In genomic region chr2:94982661-94983060, GRCh38 we compare ENCODE assay signal across 19 cellular contexts. TPM values are rescaled to one million over a fixed set of nuclear protein-coding genes. Genes with fewer than 3 reads are reported as not detected.
DNase-seq lines count a peak whose midpoint lies in the region; ATAC-seq, FAIRE-seq and TF ChIP-seq lines count a peak whose summit lies in the region.
"Had no signal": no experiment of that assay in that cellular context is flagged by ENCODE, and none has a peak within 500 bp of the region (broad histone marks: within the 10 kb centered on the region; RNA-seq: fewer than 3 reads in every experiment).

No MANE protein-coding gene starts in this region.

- POLR2A ChIA-PET in T-cell (lab: Charles Lee) = no interaction called here

- H3K9me3 ChIP-seq in astrocyte (ENCODE audit: insufficient read depth, low read depth, low read length) = no peaks in the 10 kb centered on the region
- H3K9me3 ChIP-seq in right lobe of liver = no peaks in the 10 kb centered on the region
- H3K9me3 ChIP-seq: heart left ventricle, uterus had no signal

- H3K4me1 Mint-ChIP-seq in astrocyte (ENCODE audit: low read depth, unreplicated experiment) = peaks cover 3% of the 10 kb centered on the region
- no peaks in the 10 kb centered on the region for H3K4me1 Mint-ChIP-seq in T-cell

- H3K9ac ChIP-seq in astrocyte (ENCODE audit: low read length) = no peak overlapping the region

- H4K20me1 ChIP-seq in astrocyte (ENCODE audit: insufficient read depth, low read length) = no peaks in the 10 kb centered on the region

- H3K79me2 ChIP-seq in astrocyte (ENCODE audit: insufficient read depth, low read length) = no peaks in the 10 kb centered on the region

- DNase-seq in AG20443 (ENCODE audit: low spot score) = peak; percentile 41
- peak; percentile 27 for DNase-seq in HS-27A (ENCODE audit: low read depth)
- no peak for DNase-seq in astrocyte (ENCODE audit: low read depth)
- DNase-seq in iris pigment epithelial cell (ENCODE audit: low read depth) = peak; percentile 37
- DNase-seq in central memory CD4-positive, alpha-beta T cell = no peak
- no peak for DNase-seq in T-cell
- DNase-seq in activated T-cell treated with anti-CD3 and anti-CD28 coated beads for 4 hours = no peak
- no peak for DNase-seq in right lobe of liver
- DNase-seq: activated naive CD4-positive, alpha-beta T cell treated with Interleukin-2 at 50 U/mL for 16 hours; effector memory CD4-positive, alpha-beta T cell; heart left ventricle; NCI-H1436 treated with DMSO at 0.1 percent for 48 hours; NCI-H226; stimulated activated naive CD4-positive, alpha-beta T cell; uterus had no signal

- no peak for TF ChIP-seq POLR2A in right lobe of liver (IDR thresholded peaks at IDR 0.05)

- H3K4me1 ChIP-seq in astrocyte (ENCODE audit: insufficient read depth, low read length) = no peaks in the 10 kb centered on the region
- no peaks in the 10 kb centered on the region for H3K4me1 ChIP-seq in right lobe of liver
- H3K4me1 ChIP-seq: heart left ventricle, uterus had no signal

- H3K4me3 Mint-ChIP-seq in astrocyte (ENCODE audit: unreplicated experiment) = no peak overlapping the region
- H3K4me3 Mint-ChIP-seq in T-cell = no peak overlapping the region

- no peak overlapping the region for H3K4me3 ChIP-seq in astrocyte (ENCODE audit: insufficient read depth, low read depth, low read length)
- no peak overlapping the region for H3K4me3 ChIP-seq in right lobe of liver
- H3K4me3 ChIP-seq: cardiac muscle cell, heart left ventricle, smooth muscle cell, uterus had no signal

- no peak for ATAC-seq in T-cell (replicated peaks in 1 of 4)
- ATAC-seq in right lobe of liver = no peak
- ATAC-seq: heart left ventricle had no signal

- no peak overlapping the region for H3K4me2 ChIP-seq in astrocyte (ENCODE audit: low read length)
- H3K4me2 ChIP-seq: smooth muscle cell had no signal

- TF ChIP-seq CTCF in astrocyte (IDR thresholded peaks at IDR 0.05; ENCODE audit: insufficient read depth, low read depth, low read length) (no peak), right lobe of liver (IDR thresholded peaks at IDR 0.05) (no peak)

- H3K27ac ChIP-seq in astrocyte (ENCODE audit: low read depth, low read length) (no peak overlapping the region), right lobe of liver (no peak overlapping the region)
- H3K27ac ChIP-seq: C4-2B, cardiac muscle cell, heart left ventricle, uterus had no signal

- H3K27me3 ChIP-seq in astrocyte (ENCODE audit: insufficient read depth, low read length) (no peaks in the 10 kb centered on the region), right lobe of liver (no peaks in the 10 kb centered on the region)
- H3K27me3 ChIP-seq: cardiac muscle cell, uterus had no signal

- intact Hi-C loops in right lobe of liver (cut with DNase I) = no loop called here

- H3K36me3 ChIP-seq in astrocyte (ENCODE audit: insufficient read depth, low read length) (no peaks in the 10 kb centered on the region), right lobe of liver (no peaks in the 10 kb centered on the region)
- H3K36me3 ChIP-seq: cardiac muscle cell, heart left ventricle, uterus had no signal

- H3K36me3 Mint-ChIP-seq in astrocyte (ENCODE audit: low read depth, unreplicated experiment) = peaks cover 1% of the 10 kb centered on the region
- H3K36me3 Mint-ChIP-seq in T-cell = no peaks in the 10 kb centered on the region

- H3K9me3 Mint-ChIP-seq in astrocyte (ENCODE audit: unreplicated experiment) (no peaks in the 10 kb centered on the region), T-cell (no peaks in the 10 kb centered on the region)

- CTCF ChIA-PET in T-cell (lab: Charles Lee) = no interaction called here

- peak overlapping the region; percentile 4 for H2AFZ ChIP-seq in astrocyte (ENCODE audit: low read depth, low read length)

- H3K27ac Mint-ChIP-seq in astrocyte (ENCODE audit: unreplicated experiment) = peak overlapping the region; percentile 27
- H3K27ac Mint-ChIP-seq in T-cell = no peak overlapping the region

- WGBS in right lobe of liver (ENCODE audit: insufficient coverage, low coverage, low lambda C conversion rate, missing lambda C conversion rate) = 47% methylated on average over 3 of the region's 3 CpGs

- H3K27me3 Mint-ChIP-seq in astrocyte (ENCODE audit: low read depth, unreplicated experiment) (peaks cover 27% of the 10 kb centered on the region), T-cell (peaks cover 21 to 25% of the 10 kb centered on the region in 2 donors)

- no peak for FAIRE-seq in astrocyte (lab: Jason Lieb, UNC)

RNA-seq across cellular contexts. Expression of gene MAL, which starts 42.8 kb away (rescaled TPM):
- total RNA-seq in astrocyte (0.41 TPM in 1 of 2 replicates, not detected in the other), T-cell (100 to 1,000 TPM; 129 to 179 (median 150) TPM), right lobe of liver (under 1 TPM in 1 of 6 experiments, not detected in 5; 0.24 TPM)
- total RNA-seq: cardiac muscle cell, osteocyte, smooth muscle cell had no signal

Comparison
In these comparisons a context has a peak if more than half of its experiments do, and no peak if none do; other contexts are left out.
1. DNase-seq: peak in AG20443 (single experiment), HS-27A (single experiment) and iris pigment epithelial cell (single experiment); none in astrocyte (single experiment), central memory CD4-positive, alpha-beta T cell (single experiment), T-cell (0 of 34), activated T-cell treated with anti-CD3 and anti-CD28 coated beads for 4 hours (single experiment) and right lobe of liver (0 of 3).
2. RNA of gene MAL, which starts 42.8 kb away (total RNA-seq): 129 to 179 TPM in T-cell; 0.41 TPM in astrocyte and 0.24 TPM in right lobe of liver; every median in the first group is over 10 times any median in the second.